In the genomic region with DNA sequence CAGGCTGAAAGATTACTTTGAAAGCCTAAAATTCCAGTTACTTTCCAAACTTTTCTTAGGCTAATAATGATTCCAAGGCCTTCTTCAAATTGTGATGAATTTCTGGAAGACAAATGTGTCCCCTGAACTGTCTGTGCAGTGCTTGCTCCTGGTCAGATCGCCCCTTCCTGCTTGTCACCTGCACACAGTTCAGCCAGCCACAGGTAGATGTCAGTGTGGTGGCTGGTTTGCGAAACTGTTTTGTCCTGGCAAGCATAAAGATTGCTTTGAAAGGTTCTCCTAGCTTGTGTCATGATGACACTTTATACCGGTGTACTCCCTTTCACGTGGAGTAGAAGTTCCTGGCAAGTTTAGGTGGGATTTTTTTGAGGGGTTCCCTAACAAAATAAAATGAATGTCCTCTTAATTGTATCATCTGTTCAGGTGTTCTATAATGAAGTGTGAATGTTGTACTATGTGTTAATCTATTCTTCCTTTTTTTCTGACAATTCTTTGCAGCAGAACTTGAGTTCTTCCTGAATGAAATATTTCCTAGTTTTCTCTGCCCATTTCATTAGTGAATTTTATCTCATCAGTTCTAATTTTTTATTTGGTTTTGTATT, we compare ENCODE assay signal across 8 cellular contexts.
DNase-seq lines count a peak whose midpoint lies in the region; ATAC-seq and TF ChIP-seq lines count a peak whose summit lies in the region.

No MANE protein-coding gene starts in this region.

- H3K9ac ChIP-seq in Karpas-422 (ENCODE audit: low read length): no peak overlapping the region
- H3K9ac ChIP-seq in mesenchymal stem cell (ENCODE audit: low read length): no peak overlapping the region

- 59% methylated on average over 4 of the region's 4 CpGs for WGBS in mesenchymal stem cell

- H3K4me1 ChIP-seq in Karpas-422 (ENCODE audit: low read length) (peaks cover 21% of the 10 kb centered on the region), mesenchymal stem cell (ENCODE audit: control insufficient read depth, insufficient read depth, low read depth, low read length) (peaks cover 10% of the 10 kb centered on the region), uterus (no peaks in the 10 kb centered on the region)

- H2AFZ ChIP-seq in Karpas-422 (ENCODE audit: low read length) (no peak overlapping the region), mesenchymal stem cell (ENCODE audit: low read depth, low read length) (no peak overlapping the region)

- H3K27me3 ChIP-seq in Karpas-422 (ENCODE audit: low read length) (no peaks in the 10 kb centered on the region), mesenchymal stem cell (ENCODE audit: control insufficient read depth in 1 of 2, insufficient read depth in 1 of 2, low read length in 2 of 2) (no peaks in the 10 kb centered on the region), uterus (no peaks in the 10 kb centered on the region)

- H3K14ac ChIP-seq in mesenchymal stem cell (ENCODE audit: low read length in 2 of 2): no peak overlapping the region

- no peaks in the 10 kb centered on the region for H4K20me1 ChIP-seq in Karpas-422 (ENCODE audit: insufficient read depth, low read depth, low read length)

- H2AK5ac ChIP-seq in mesenchymal stem cell (ENCODE audit: low read length, severe bottlenecking): no peak overlapping the region

- H2BK5ac ChIP-seq in mesenchymal stem cell (ENCODE audit: low read depth, low read length, poor library complexity, severe bottlenecking): no peak overlapping the region

- no peak overlapping the region for H3K18ac ChIP-seq in mesenchymal stem cell (ENCODE audit: low read depth in 1 of 2, low read length in 2 of 2)

- intact Hi-C loops in uterus (cut with DNase I; ENCODE audit: low total_unique reads): no loop called here

- H3K9me3 ChIP-seq in Karpas-422 (ENCODE audit: low read length) (no peaks in the 10 kb centered on the region), mesenchymal stem cell (ENCODE audit: control insufficient read depth, low read length) (no peaks in the 10 kb centered on the region), uterus (no peaks in the 10 kb centered on the region)

- H3K79me1 ChIP-seq in mesenchymal stem cell (replicated peaks; ENCODE audit: low read length, poor library complexity, severe bottlenecking): peaks cover 2% of the 10 kb centered on the region

- H2BK15ac ChIP-seq in mesenchymal stem cell (ENCODE audit: low read depth, poor library complexity, severe bottlenecking): no peak overlapping the region

- ATAC-seq in GM21423 (IDR thresholded peaks at IDR 0.05; ENCODE audit: unreplicated experiment): peak; percentile 89

- no peak overlapping the region for H3K27ac ChIP-seq in Karpas-422 (ENCODE audit: low read length)
- no peak overlapping the region for H3K27ac ChIP-seq in mesenchymal stem cell (ENCODE audit: low read length, poor library complexity, severe bottlenecking)
- no peak overlapping the region for H3K27ac ChIP-seq in uterus

- H3K23ac ChIP-seq in mesenchymal stem cell (ENCODE audit: low read length in 2 of 2): no peak overlapping the region

- no peak overlapping the region for H2BK12ac ChIP-seq in mesenchymal stem cell (ENCODE audit: low read length in 2 of 2)

- TF ChIP-seq CTCF in uterus (IDR thresholded peaks at IDR 0.05): peak in 3 of 4 experiments; percentile 16 to 33 (median 18)

- no peak for TF ChIP-seq POLR2A in uterus (IDR thresholded peaks at IDR 0.05)

- H3K4me2 ChIP-seq in Karpas-422 (ENCODE audit: low read depth, low read length, poor library complexity, severe bottlenecking): no peak overlapping the region
- no peak overlapping the region for H3K4me2 ChIP-seq in mesenchymal stem cell (ENCODE audit: low read length, poor library complexity, severe bottlenecking)

- H4K91ac ChIP-seq in mesenchymal stem cell (ENCODE audit: low read length): no peak overlapping the region

- no peaks in the 10 kb centered on the region for H3K79me2 ChIP-seq in Karpas-422 (ENCODE audit: low read length)

- DNase-seq in Daoy (ENCODE audit: low read depth): peak; percentile 32
- DNase-seq in Karpas-422: peak; percentile 61
- peak; percentile 41 for DNase-seq in SK-N-DZ (ENCODE audit: low spot score)
- DNase-seq in cerebellar cortex (ENCODE audit: low spot score): peak; percentile 70
- no peak for DNase-seq in mesenchymal stem cell
- no peak for DNase-seq in uterus
- no peak for DNase-seq in MV-4-11 (lab: John Stamatoyannopoulos, UW)

- H4K8ac ChIP-seq in mesenchymal stem cell (ENCODE audit: low read length): peak overlapping the region; percentile 84

- H3K4ac ChIP-seq in mesenchymal stem cell (ENCODE audit: low read depth in 1 of 2, low read length in 2 of 2): peak overlapping the region in 1 of 2 experiments; percentile 75

- H3K36me3 ChIP-seq in Karpas-422 (ENCODE audit: insufficient read depth, low read length): no peaks in the 10 kb centered on the region
- no peaks in the 10 kb centered on the region for H3K36me3 ChIP-seq in mesenchymal stem cell (ENCODE audit: control insufficient read depth in 1 of 2, insufficient read depth in 2 of 2, low read depth in 1 of 2, low read length in 2 of 2)
- no peaks in the 10 kb centered on the region for H3K36me3 ChIP-seq in uterus

- H3K9me2 ChIP-seq in Karpas-422 (replicated peaks; ENCODE audit: insufficient read depth, low read length): no peaks in the 10 kb centered on the region

- no peak overlapping the region for H2BK120ac ChIP-seq in mesenchymal stem cell (ENCODE audit: low read depth, low read length)

- H3K4me3 ChIP-seq in Karpas-422 (ENCODE audit: low read length) (no peak overlapping the region), mesenchymal stem cell (ENCODE audit: insufficient read depth in 1 of 2, low read depth in 1 of 2, low read length in 2 of 2) (no peak overlapping the region), uterus (no peak overlapping the region)

Comparison
In these comparisons a context has a peak if more than half of its experiments do, and no peak if none do; other contexts are left out.
1. DNase-seq: peak in Daoy (single experiment), Karpas-422 (single experiment), SK-N-DZ (single experiment) and cerebellar cortex (single experiment); none in mesenchymal stem cell (single experiment), uterus (0 of 2) and MV-4-11 (single experiment).